Comparison of ENCODE assay signal across 1 cellular context in the genomic region with DNA sequence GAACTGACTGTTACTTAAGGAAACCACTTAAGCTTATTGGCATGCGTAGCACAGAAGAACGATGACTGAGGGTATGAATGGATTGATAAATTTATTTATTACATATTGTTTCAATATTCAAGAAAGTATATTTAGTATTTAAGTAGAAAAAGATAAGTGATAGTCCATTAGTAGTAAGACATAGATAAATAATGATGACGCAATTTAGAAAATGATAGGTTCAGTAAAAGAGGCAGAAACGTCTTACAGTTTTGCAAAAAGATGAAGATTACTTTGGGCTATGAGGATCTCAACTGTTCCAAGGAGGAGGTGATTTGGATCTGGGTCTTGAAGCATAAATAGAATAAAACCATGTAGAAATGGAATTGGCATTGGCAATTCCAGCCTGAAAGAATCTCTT.
TF ChIP-seq lines count a peak whose summit lies in the region.

No MANE protein-coding gene starts in this region.

TF ChIP-seq in HepG2, 621 proteins besides CTCF, POLR2A, EP300 and RAD21:
- TF ChIP-seq CEBPB (IDR thresholded peaks at IDR 0.05; ENCODE audit: borderline replicate concordance, low read depth, low read length) = peak; percentile 44; the same call in 1 of the 2 replicates
- TF ChIP-seq FOSL1 (CRISPR knock-in tag; IDR thresholded peaks at IDR 0.05; ENCODE audit: borderline replicate concordance) = no peak
